1 cellular context compared by ENCODE assay signal in genomic region chr11:61972796-61973602, GRCh38.
TF ChIP-seq lines count a peak whose summit lies in the region.

No MANE protein-coding gene starts in this region.

TF ChIP-seq in HepG2, 621 proteins besides CTCF, POLR2A, EP300 and RAD21 (continued from another document and continues in another):
- peak; percentile 67; the same call in 1 of the 2 replicates for TF ChIP-seq ATF7 (IDR thresholded peaks at IDR 0.05)
- TF ChIP-seq ATF7 (CRISPR knock-in tag; IDR thresholded peaks at IDR 0.05): peak; percentile 14; the same call in 1 of the 2 replicates
- TF ChIP-seq RFX3 (CRISPR knock-in tag; IDR thresholded peaks at IDR 0.05): 0 out of 2 replicates have a peak, but pooled peaks have one; percentile 9
- TF ChIP-seq KLF12 (CRISPR knock-in tag; IDR thresholded peaks at IDR 0.05; ENCODE audit: borderline replicate concordance): 0 out of 2 replicates have a peak, but pooled peaks have one; percentile 15
- TF ChIP-seq, protein P1, sequence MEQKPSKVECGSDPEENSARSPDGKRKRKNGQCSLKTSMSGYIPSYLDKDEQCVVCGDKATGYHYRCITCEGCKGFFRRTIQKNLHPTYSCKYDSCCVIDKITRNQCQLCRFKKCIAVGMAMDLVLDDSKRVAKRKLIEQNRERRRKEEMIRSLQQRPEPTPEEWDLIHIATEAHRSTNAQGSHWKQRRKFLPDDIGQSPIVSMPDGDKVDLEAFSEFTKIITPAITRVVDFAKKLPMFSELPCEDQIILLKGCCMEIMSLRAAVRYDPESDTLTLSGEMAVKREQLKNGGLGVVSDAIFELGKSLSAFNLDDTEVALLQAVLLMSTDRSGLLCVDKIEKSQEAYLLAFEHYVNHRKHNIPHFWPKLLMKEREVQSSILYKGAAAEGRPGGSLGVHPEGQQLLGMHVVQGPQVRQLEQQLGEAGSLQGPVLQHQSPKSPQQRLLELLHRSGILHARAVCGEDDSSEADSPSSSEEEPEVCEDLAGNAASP (CRISPR knock-in tag; IDR thresholded peaks at IDR 0.05; ENCODE audit: borderline replicate concordance): peak; percentile 81
- TF ChIP-seq SMAD9 (CRISPR knock-in tag; IDR thresholded peaks at IDR 0.05): no peak
- TF ChIP-seq ZNF777 (CRISPR knock-in tag; IDR thresholded peaks at IDR 0.05): no peak
- peak; percentile 83 for TF ChIP-seq ZNF503 (CRISPR knock-in tag; IDR thresholded peaks at IDR 0.05)
- TF ChIP-seq TOPORS (CRISPR knock-in tag; IDR thresholded peaks at IDR 0.05): 0 out of 2 replicates have a peak, but pooled peaks have one; percentile 4
- TF ChIP-seq SALL2 (CRISPR knock-in tag; IDR thresholded peaks at IDR 0.05): peak; percentile 42; the same call in 1 of the 2 replicates
- peak; percentile 93 for TF ChIP-seq ZNF430 (CRISPR knock-in tag; IDR thresholded peaks at IDR 0.05)
- peak; percentile 54; the same call in 1 of the 2 replicates for TF ChIP-seq THAP11 (CRISPR knock-in tag; IDR thresholded peaks at IDR 0.05)
- TF ChIP-seq ZBTB39 (CRISPR knock-in tag; IDR thresholded peaks at IDR 0.05): peak; percentile 62; the same call in 1 of the 2 replicates
- peak; percentile 97 for TF ChIP-seq ZNF264 (CRISPR knock-in tag; IDR thresholded peaks at IDR 0.05)
- no peak for TF ChIP-seq NFRKB (IDR thresholded peaks at IDR 0.05)
- TF ChIP-seq ZNF639 (CRISPR knock-in tag; conservative IDR thresholded peaks at IDR 0.05): peak; percentile 18; the same call in 1 of the 2 replicates
- TF ChIP-seq ZNF644 (CRISPR knock-in tag; IDR thresholded peaks at IDR 0.05; ENCODE audit: low read depth): peak; percentile 12
- peak; percentile 68; the same call in 1 of the 2 replicates for TF ChIP-seq ZBTB4 (CRISPR knock-in tag; IDR thresholded peaks at IDR 0.05; ENCODE audit: borderline replicate concordance)
- TF ChIP-seq PHF21A (CRISPR knock-in tag; IDR thresholded peaks at IDR 0.05): peak; percentile 96
- TF ChIP-seq RBFOX2 (IDR thresholded peaks at IDR 0.05; ENCODE audit: low read depth, low read length): peak; percentile 84
- TF ChIP-seq BORCS8-MEF2B (CRISPR knock-in tag; IDR thresholded peaks at IDR 0.05): no peak
- TF ChIP-seq ZNF205 (CRISPR knock-in tag; IDR thresholded peaks at IDR 0.05): peak; percentile 20; the same call in 1 of the 2 replicates
- no peak for TF ChIP-seq ZNF549 (CRISPR knock-in tag; IDR thresholded peaks at IDR 0.05)
- TF ChIP-seq ZNF790 (CRISPR knock-in tag; IDR thresholded peaks at IDR 0.05; ENCODE audit: borderline replicate concordance): 0 out of 2 replicates have a peak, but pooled peaks have one; percentile 11
- peak; percentile 81 for TF ChIP-seq TEAD3 (CRISPR knock-in tag; optimal IDR thresholded peaks at IDR 0.05; ENCODE audit: borderline replicate concordance)
- peak; percentile 73; the same call in 1 of the 2 replicates for TF ChIP-seq ZNF33B (CRISPR knock-in tag; IDR thresholded peaks at IDR 0.05)
- peak; percentile 70; the same call in 1 of the 2 replicates for TF ChIP-seq ZNF567 (CRISPR knock-in tag; IDR thresholded peaks at IDR 0.05; ENCODE audit: borderline replicate concordance)
- no peak for TF ChIP-seq ZBTB1 (CRISPR knock-in tag; IDR thresholded peaks at IDR 0.05; ENCODE audit: borderline replicate concordance)
- TF ChIP-seq ZNF781 (CRISPR knock-in tag; IDR thresholded peaks at IDR 0.05; ENCODE audit: borderline replicate concordance, not compliant biosample characterization): peak; percentile 79
- TF ChIP-seq KDM2A (CRISPR knock-in tag; IDR thresholded peaks at IDR 0.05; ENCODE audit: borderline replicate concordance, low read depth): peak; percentile 52; the same call in 1 of the 2 replicates
- peak; percentile 78; the same call in 1 of the 2 replicates for TF ChIP-seq SOX5 (CRISPR knock-in tag; IDR thresholded peaks at IDR 0.05; ENCODE audit: borderline replicate concordance)
- TF ChIP-seq TRAFD1 (CRISPR knock-in tag; IDR thresholded peaks at IDR 0.05; ENCODE audit: borderline replicate concordance): no peak; the same call in 1 of the 2 replicates
- TF ChIP-seq ZNF556 (CRISPR knock-in tag; IDR thresholded peaks at IDR 0.05; ENCODE audit: borderline replicate concordance): no peak
- peak; percentile 82 for TF ChIP-seq ZMYM2 (CRISPR knock-in tag; IDR thresholded peaks at IDR 0.05)
- TF ChIP-seq, protein P2, sequence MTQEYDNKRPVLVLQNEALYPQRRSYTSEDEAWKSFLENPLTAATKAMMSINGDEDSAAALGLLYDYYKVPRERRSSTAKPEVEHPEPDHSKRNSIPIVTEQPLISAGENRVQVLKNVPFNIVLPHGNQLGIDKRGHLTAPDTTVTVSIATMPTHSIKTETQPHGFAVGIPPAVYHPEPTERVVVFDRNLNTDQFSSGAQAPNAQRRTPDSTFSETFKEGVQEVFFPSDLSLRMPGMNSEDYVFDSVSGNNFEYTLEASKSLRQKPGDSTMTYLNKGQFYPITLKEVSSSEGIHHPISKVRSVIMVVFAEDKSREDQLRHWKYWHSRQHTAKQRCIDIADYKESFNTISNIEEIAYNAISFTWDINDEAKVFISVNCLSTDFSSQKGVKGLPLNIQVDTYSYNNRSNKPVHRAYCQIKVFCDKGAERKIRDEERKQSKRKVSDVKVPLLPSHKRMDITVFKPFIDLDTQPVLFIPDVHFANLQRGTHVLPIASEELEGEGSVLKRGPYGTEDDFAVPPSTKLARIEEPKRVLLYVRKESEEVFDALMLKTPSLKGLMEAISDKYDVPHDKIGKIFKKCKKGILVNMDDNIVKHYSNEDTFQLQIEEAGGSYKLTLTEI (CRISPR knock-in tag; conservative IDR thresholded peaks at IDR 0.05): no peak
- TF ChIP-seq ATF4 (CRISPR knock-in tag; IDR thresholded peaks at IDR 0.05): peak; percentile 91 to 96
- peak; percentile 74; the same call in 1 of the 2 replicates for TF ChIP-seq ZNF44 (CRISPR knock-in tag; IDR thresholded peaks at IDR 0.05)
- TF ChIP-seq ZNF747 (CRISPR knock-in tag; IDR thresholded peaks at IDR 0.05; ENCODE audit: borderline replicate concordance): peak; percentile 90
- TF ChIP-seq, protein P3, sequence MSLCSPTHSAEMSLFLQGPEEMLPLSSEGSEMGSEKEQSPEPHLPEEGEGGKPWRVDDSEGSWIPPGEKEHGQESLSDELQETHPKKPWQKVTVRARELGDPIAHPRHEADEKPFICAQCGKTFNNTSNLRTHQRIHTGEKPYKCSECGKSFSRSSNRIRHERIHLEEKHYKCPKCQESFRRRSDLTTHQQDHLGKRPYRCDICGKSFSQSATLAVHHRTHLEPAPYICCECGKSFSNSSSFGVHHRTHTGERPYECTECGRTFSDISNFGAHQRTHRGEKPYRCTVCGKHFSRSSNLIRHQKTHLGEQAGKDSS (CRISPR knock-in tag; IDR thresholded peaks at IDR 0.05; ENCODE audit: borderline replicate concordance, low read depth): 0 out of 2 replicates have a peak, but pooled peaks have one; percentile 30
- TF ChIP-seq, protein P4, sequence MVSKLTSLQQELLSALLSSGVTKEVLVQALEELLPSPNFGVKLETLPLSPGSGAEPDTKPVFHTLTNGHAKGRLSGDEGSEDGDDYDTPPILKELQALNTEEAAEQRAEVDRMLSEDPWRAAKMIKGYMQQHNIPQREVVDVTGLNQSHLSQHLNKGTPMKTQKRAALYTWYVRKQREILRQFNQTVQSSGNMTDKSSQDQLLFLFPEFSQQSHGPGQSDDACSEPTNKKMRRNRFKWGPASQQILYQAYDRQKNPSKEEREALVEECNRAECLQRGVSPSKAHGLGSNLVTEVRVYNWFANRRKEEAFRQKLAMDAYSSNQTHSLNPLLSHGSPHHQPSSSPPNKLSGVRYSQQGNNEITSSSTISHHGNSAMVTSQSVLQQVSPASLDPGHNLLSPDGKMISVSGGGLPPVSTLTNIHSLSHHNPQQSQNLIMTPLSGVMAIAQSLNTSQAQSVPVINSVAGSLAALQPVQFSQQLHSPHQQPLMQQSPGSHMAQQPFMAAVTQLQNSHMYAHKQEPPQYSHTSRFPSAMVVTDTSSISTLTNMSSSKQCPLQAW (CRISPR knock-in tag; IDR thresholded peaks at IDR 0.05): peak; percentile 31; the same call in 1 of the 2 replicates
- TF ChIP-seq ZNF256 (CRISPR knock-in tag; conservative IDR thresholded peaks at IDR 0.05): no peak
- TF ChIP-seq HNF4G (IDR thresholded peaks at IDR 0.05; ENCODE audit: borderline replicate concordance, low read depth, low read length): peak; percentile 99
- peak; percentile 98 for TF ChIP-seq HNF4G (CRISPR knock-in tag; IDR thresholded peaks at IDR 0.05; ENCODE audit: borderline replicate concordance, low read depth)
- TF ChIP-seq ARHGAP35 (CRISPR knock-in tag; IDR thresholded peaks at IDR 0.05; ENCODE audit: borderline replicate concordance): peak; percentile 74; the same call in 1 of the 2 replicates
